In the genomic region with DNA sequence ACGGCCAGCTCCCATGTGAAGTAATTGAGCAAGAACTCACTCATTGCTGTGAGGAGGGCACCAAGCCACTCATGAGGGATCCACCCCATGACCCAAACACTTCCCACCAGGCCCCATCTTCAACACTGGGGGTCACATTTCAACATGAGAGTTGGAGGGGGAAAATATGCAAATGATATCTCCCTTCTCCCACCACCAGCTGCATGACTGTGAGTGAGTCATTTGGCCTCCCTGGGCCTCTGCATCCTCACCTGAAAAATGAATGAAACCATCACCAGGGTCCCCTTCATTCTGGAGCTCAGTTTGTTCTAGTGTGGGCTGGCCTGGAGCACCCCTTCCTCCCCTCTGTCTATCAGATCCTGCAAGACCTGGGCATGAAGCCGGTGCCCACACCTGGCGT, we compare ENCODE assay signal across 1 cellular context.
TF ChIP-seq lines count a peak whose summit lies in the region.

No MANE protein-coding gene starts in this region.

TF ChIP-seq in GM23338, 12 proteins besides CTCF, POLR2A, EP300 and RAD21 (continued from another document):
- TF ChIP-seq, protein P1, sequence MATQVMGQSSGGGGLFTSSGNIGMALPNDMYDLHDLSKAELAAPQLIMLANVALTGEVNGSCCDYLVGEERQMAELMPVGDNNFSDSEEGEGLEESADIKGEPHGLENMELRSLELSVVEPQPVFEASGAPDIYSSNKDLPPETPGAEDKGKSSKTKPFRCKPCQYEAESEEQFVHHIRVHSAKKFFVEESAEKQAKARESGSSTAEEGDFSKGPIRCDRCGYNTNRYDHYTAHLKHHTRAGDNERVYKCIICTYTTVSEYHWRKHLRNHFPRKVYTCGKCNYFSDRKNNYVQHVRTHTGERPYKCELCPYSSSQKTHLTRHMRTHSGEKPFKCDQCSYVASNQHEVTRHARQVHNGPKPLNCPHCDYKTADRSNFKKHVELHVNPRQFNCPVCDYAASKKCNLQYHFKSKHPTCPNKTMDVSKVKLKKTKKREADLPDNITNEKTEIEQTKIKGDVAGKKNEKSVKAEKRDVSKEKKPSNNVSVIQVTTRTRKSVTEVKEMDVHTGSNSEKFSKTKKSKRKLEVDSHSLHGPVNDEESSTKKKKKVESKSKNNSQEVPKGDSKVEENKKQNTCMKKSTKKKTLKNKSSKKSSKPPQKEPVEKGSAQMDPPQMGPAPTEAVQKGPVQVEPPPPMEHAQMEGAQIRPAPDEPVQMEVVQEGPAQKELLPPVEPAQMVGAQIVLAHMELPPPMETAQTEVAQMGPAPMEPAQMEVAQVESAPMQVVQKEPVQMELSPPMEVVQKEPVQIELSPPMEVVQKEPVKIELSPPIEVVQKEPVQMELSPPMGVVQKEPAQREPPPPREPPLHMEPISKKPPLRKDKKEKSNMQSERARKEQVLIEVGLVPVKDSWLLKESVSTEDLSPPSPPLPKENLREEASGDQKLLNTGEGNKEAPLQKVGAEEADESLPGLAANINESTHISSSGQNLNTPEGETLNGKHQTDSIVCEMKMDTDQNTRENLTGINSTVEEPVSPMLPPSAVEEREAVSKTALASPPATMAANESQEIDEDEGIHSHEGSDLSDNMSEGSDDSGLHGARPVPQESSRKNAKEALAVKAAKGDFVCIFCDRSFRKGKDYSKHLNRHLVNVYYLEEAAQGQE (IDR thresholded peaks at IDR 0.05; ENCODE audit: unreplicated experiment) = no peak
- TF ChIP-seq POLR2AphosphoS5 (IDR thresholded peaks at IDR 0.05; ENCODE audit: low read depth) (no peak), JUNB (IDR thresholded peaks at IDR 0.05; ENCODE audit: unreplicated experiment) (no peak), CREB1 (CRISPR knock-in tag; IDR thresholded peaks at IDR 0.05; ENCODE audit: low read depth) (no peak), ZNF114 (CRISPR knock-in tag; IDR thresholded peaks at IDR 0.05) (no peak), ZNF331 (CRISPR knock-in tag; IDR thresholded peaks at IDR 0.05; ENCODE audit: low read depth) (no peak), EZH2phosphoT487 (IDR thresholded peaks at IDR 0.05; ENCODE audit: unreplicated experiment) (no peak), EZH2 (IDR thresholded peaks at IDR 0.05; ENCODE audit: low read depth, unreplicated experiment) (no peak)
- TF ChIP-seq, protein P2, sequence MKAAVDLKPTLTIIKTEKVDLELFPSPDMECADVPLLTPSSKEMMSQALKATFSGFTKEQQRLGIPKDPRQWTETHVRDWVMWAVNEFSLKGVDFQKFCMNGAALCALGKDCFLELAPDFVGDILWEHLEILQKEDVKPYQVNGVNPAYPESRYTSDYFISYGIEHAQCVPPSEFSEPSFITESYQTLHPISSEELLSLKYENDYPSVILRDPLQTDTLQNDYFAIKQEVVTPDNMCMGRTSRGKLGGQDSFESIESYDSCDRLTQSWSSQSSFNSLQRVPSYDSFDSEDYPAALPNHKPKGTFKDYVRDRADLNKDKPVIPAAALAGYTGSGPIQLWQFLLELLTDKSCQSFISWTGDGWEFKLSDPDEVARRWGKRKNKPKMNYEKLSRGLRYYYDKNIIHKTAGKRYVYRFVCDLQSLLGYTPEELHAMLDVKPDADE (IDR thresholded peaks at IDR 0.05) = no peak
